In the genomic region with DNA sequence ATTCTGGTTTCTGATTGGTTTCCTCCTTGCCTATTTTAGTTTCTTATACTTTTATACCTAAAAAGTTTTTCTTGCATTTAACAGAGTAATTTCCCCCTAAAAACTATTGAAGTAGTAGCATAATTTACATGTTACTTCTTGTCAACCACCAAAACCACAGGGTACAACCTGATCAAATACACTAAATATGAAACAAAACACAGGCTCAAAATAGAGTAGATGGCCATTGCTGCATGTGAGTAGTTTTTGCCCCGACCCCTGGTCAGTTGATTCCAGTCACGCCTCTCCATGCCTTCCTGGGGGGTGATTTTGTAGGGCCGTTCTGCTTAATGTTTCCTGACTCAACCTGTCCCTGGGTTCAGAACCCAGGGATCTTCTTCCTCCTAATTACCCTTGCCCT, we compare ENCODE assay signal across 14 cellular contexts.
DNase-seq lines count a peak whose midpoint lies in the region; ATAC-seq and TF ChIP-seq lines count a peak whose summit lies in the region.
"Had no signal": no experiment of that assay in that cellular context is flagged by ENCODE, and none has a peak within 500 bp of the region (broad histone marks: within the 10 kb centered on the region; RNA-seq: fewer than 3 reads in every experiment).

No MANE protein-coding gene starts in this region.

- H3K36me3 Mint-ChIP-seq in naive B cell = peaks cover 29 to 42% of the 10 kb centered on the region in 2 donors
- peaks cover 3% of the 10 kb centered on the region for H3K36me3 Mint-ChIP-seq in WTC11

- peaks cover 25 to 46% (median 35%) of the 10 kb centered on the region in 3 donors for H3K4me1 Mint-ChIP-seq in naive B cell
- H3K4me1 Mint-ChIP-seq in WTC11 = peaks cover 55% of the 10 kb centered on the region

- H3K27ac Mint-ChIP-seq in naive B cell = peak overlapping the region in 5 of 6 donors; percentile 30 to 79 (median 44)
- no peak overlapping the region for H3K27ac Mint-ChIP-seq in WTC11
- H3K27ac Mint-ChIP-seq: activated naive CD8-positive, alpha-beta T cell had no signal

- DNase-seq in naive B cell (no peak), amygdala (lab: John Stamatoyannopoulos, UW) (no peak), WTC11 (ENCODE audit: low spot score) (no peak)
- no peak for DNase-seq in stimulated activated CD4-positive, alpha-beta T cell treated with anti-CD3 and anti-CD28 coated beads, Interleukin-2, amount 100 ng/mL, for 24 hours
- no peak for DNase-seq in activated CD4-positive, alpha-beta T cell treated with anti-CD3 and anti-CD28 coated beads for 4 hours
- DNase-seq: activated CD4-positive, alpha-beta T cell treated with anti-CD3 and anti-CD28 coated beads for 48 hours; C1 segment of cervical spinal cord; heart left ventricle; NCI-H748 treated with DMSO at 0.1 percent for 48 hours; sigmoid colon had no signal

- peak; percentile 79 for ATAC-seq in GM18520 (IDR thresholded peaks at IDR 0.05; ENCODE audit: unreplicated experiment)
- ATAC-seq in GM21717 (IDR thresholded peaks at IDR 0.05; ENCODE audit: unreplicated experiment) = peak; percentile 85
- ATAC-seq in HG03175 (IDR thresholded peaks at IDR 0.05; ENCODE audit: unreplicated experiment) = peak; percentile 84
- ATAC-seq in naive B cell (ENCODE audit: low read depth in 2 of 2) = no peak
- ATAC-seq in WTC11 = no peak
- ATAC-seq: heart left ventricle had no signal

- no peaks in the 10 kb centered on the region for H3K27me3 Mint-ChIP-seq in naive B cell
- no peaks in the 10 kb centered on the region for H3K27me3 Mint-ChIP-seq in WTC11 (ENCODE audit: low read depth)
- H3K27me3 Mint-ChIP-seq: activated naive CD8-positive, alpha-beta T cell had no signal

- no peak for TF ChIP-seq CTCF in WTC11 (IDR thresholded peaks at IDR 0.05)

- peaks cover 0 to 1% (median 0%) of the 10 kb centered on the region in 7 donors for H3K9me3 Mint-ChIP-seq in naive B cell
- no peaks in the 10 kb centered on the region for H3K9me3 Mint-ChIP-seq in WTC11

- CTCF ChIA-PET in WTC11 (lab: Charles Lee) = no interaction called here

- POLR2A ChIA-PET in WTC11 (lab: Charles Lee) = no interaction called here

- H3K4me3 Mint-ChIP-seq in naive B cell (peak overlapping the region in 3 of 8 donors; percentile 62 to 84 (median 73)), WTC11 (no peak overlapping the region)
- H3K4me3 Mint-ChIP-seq: activated naive CD8-positive, alpha-beta T cell had no signal

TF ChIP-seq in WTC11, 78 proteins besides CTCF, POLR2A, EP300 and RAD21 (continues in another document):
- TF ChIP-seq, protein P1, sequence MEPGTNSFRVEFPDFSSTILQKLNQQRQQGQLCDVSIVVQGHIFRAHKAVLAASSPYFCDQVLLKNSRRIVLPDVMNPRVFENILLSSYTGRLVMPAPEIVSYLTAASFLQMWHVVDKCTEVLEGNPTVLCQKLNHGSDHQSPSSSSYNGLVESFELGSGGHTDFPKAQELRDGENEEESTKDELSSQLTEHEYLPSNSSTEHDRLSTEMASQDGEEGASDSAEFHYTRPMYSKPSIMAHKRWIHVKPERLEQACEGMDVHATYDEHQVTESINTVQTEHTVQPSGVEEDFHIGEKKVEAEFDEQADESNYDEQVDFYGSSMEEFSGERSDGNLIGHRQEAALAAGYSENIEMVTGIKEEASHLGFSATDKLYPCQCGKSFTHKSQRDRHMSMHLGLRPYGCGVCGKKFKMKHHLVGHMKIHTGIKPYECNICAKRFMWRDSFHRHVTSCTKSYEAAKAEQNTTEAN (CRISPR knock-in tag; IDR thresholded peaks at IDR 0.05) = no peak
- TF ChIP-seq ETV6 (CRISPR knock-in tag; IDR thresholded peaks at IDR 0.05) (no peak), NFYB (CRISPR knock-in tag; conservative IDR thresholded peaks at IDR 0.05; ENCODE audit: low read depth) (no peak), ZNF232 (CRISPR knock-in tag; IDR thresholded peaks at IDR 0.05) (no peak), ZNF121 (CRISPR knock-in tag; IDR thresholded peaks at IDR 0.05) (no peak), ELF4 (CRISPR knock-in tag; IDR thresholded peaks at IDR 0.05; ENCODE audit: low read depth) (no peak)
- TF ChIP-seq, protein P2, sequence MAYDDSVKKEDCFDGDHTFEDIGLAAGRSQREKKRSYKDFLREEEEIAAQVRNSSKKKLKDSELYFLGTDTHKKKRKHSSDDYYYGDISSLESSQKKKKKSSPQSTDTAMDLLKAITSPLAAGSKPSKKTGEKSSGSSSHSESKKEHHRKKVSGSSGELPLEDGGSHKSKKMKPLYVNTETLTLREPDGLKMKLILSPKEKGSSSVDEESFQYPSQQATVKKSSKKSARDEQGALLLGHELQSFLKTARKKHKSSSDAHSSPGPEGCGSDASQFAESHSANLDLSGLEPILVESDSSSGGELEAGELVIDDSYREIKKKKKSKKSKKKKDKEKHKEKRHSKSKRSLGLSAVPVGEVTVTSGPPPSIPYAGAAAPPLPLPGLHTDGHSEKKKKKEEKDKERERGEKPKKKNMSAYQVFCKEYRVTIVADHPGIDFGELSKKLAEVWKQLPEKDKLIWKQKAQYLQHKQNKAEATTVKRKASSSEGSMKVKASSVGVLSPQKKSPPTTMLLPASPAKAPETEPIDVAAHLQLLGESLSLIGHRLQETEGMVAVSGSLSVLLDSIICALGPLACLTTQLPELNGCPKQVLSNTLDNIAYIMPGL (CRISPR knock-in tag; IDR thresholded peaks at IDR 0.05) = no peak
- TF ChIP-seq, protein P3, sequence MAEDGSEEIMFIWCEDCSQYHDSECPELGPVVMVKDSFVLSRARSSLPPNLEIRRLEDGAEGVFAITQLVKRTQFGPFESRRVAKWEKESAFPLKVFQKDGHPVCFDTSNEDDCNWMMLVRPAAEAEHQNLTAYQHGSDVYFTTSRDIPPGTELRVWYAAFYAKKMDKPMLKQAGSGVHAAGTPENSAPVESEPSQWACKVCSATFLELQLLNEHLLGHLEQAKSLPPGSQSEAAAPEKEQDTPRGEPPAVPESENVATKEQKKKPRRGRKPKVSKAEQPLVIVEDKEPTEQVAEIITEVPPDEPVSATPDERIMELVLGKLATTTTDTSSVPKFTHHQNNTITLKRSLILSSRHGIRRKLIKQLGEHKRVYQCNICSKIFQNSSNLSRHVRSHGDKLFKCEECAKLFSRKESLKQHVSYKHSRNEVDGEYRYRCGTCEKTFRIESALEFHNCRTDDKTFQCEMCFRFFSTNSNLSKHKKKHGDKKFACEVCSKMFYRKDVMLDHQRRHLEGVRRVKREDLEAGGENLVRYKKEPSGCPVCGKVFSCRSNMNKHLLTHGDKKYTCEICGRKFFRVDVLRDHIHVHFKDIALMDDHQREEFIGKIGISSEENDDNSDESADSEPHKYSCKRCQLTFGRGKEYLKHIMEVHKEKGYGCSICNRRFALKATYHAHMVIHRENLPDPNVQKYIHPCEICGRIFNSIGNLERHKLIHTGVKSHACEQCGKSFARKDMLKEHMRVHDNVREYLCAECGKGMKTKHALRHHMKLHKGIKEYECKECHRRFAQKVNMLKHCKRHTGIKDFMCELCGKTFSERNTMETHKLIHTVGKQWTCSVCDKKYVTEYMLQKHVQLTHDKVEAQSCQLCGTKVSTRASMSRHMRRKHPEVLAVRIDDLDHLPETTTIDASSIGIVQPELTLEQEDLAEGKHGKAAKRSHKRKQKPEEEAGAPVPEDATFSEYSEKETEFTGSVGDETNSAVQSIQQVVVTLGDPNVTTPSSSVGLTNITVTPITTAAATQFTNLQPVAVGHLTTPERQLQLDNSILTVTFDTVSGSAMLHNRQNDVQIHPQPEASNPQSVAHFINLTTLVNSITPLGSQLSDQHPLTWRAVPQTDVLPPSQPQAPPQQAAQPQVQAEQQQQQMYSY (CRISPR knock-in tag; IDR thresholded peaks at IDR 0.05) = no peak
- TF ChIP-seq, protein P4, sequence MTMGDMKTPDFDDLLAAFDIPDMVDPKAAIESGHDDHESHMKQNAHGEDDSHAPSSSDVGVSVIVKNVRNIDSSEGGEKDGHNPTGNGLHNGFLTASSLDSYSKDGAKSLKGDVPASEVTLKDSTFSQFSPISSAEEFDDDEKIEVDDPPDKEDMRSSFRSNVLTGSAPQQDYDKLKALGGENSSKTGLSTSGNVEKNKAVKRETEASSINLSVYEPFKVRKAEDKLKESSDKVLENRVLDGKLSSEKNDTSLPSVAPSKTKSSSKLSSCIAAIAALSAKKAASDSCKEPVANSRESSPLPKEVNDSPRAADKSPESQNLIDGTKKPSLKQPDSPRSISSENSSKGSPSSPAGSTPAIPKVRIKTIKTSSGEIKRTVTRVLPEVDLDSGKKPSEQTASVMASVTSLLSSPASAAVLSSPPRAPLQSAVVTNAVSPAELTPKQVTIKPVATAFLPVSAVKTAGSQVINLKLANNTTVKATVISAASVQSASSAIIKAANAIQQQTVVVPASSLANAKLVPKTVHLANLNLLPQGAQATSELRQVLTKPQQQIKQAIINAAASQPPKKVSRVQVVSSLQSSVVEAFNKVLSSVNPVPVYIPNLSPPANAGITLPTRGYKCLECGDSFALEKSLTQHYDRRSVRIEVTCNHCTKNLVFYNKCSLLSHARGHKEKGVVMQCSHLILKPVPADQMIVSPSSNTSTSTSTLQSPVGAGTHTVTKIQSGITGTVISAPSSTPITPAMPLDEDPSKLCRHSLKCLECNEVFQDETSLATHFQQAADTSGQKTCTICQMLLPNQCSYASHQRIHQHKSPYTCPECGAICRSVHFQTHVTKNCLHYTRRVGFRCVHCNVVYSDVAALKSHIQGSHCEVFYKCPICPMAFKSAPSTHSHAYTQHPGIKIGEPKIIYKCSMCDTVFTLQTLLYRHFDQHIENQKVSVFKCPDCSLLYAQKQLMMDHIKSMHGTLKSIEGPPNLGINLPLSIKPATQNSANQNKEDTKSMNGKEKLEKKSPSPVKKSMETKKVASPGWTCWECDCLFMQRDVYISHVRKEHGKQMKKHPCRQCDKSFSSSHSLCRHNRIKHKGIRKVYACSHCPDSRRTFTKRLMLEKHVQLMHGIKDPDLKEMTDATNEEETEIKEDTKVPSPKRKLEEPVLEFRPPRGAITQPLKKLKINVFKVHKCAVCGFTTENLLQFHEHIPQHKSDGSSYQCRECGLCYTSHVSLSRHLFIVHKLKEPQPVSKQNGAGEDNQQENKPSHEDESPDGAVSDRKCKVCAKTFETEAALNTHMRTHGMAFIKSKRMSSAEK (CRISPR knock-in tag; IDR thresholded peaks at IDR 0.05; ENCODE audit: borderline replicate concordance) = no peak
- TF ChIP-seq, protein P5, sequence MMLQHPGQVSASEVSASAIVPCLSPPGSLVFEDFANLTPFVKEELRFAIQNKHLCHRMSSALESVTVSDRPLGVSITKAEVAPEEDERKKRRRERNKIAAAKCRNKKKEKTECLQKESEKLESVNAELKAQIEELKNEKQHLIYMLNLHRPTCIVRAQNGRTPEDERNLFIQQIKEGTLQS (CRISPR knock-in tag; conservative IDR thresholded peaks at IDR 0.05) = no peak

Comparison
In these comparisons a context has a peak if more than half of its experiments do, and no peak if none do; other contexts are left out.
1. ATAC-seq: peak in GM18520 (single experiment), GM21717 (single experiment) and HG03175 (single experiment); none in naive B cell (0 of 2) and WTC11 (single experiment).